Comparison of ENCODE assay signal across 1 cellular context in genomic region chr7:128450409-128450808, GRCh38.
TF ChIP-seq lines count a peak whose summit lies in the region.

No MANE protein-coding gene starts in this region.

TF ChIP-seq in K562, 482 proteins besides CTCF, POLR2A, EP300 and RAD21:
- TF ChIP-seq XRCC5 (IDR thresholded peaks at IDR 0.05; ENCODE audit: low read depth, low read length) = no peak
